In genomic region chr18:158128-159036, GRCh38 we compare ENCODE assay signal across 8 cellular contexts. TPM values are rescaled to one million over a fixed set of nuclear protein-coding genes. Genes with fewer than 3 reads are reported as not detected.
A peak's percentile ranks its signal among the peaks of the same experiment; 100 is the strongest.
DNase-seq lines count a peak whose midpoint lies in the region; ATAC-seq and TF ChIP-seq lines count a peak whose summit lies in the region.

Gene USP14 (plus strand): TSS chr18:158557. CDS start chr18:158699, 142 bp downstream.

- H3K9ac ChIP-seq in SK-N-MC (ENCODE audit: insufficient read length), result peak within 1 kb of the TSS; percentile 92

- H3K9me3 ChIP-seq in SK-N-MC (ENCODE audit: low read depth, low read length) (no peaks in the 10 kb centered on the region), gastroesophageal sphincter (no peaks in the 10 kb centered on the region), neutrophil (no peaks in the 10 kb centered on the region)

- TF ChIP-seq CTCF in gastroesophageal sphincter (IDR thresholded peaks at IDR 0.05) (peak in 2 of 4 experiments; percentile 11 to 12), neutrophil (IDR thresholded peaks at IDR 0.05) (no peak), subcutaneous adipose tissue (IDR thresholded peaks at IDR 0.05; ENCODE audit: low read depth) (no peak)

- 3 to 5% methylated on average over 5 to 23 of the region's 89 CpGs for WGBS in gastroesophageal sphincter (ENCODE audit: low coverage in 1 of 2), 2 donors

- H3K27ac Mint-ChIP-seq in activated naive CD4-positive, alpha-beta T cell treated with anti-CD3 and anti-CD28 coated beads, Interleukin-2, amount 10 ng/mL, durations not matched to agents 7 days and 5 days, result peak within 1 kb of the TSS; percentile 96

- DNase-seq in NCI-H1048 (lab: John Stamatoyannopoulos, UW), result peak; percentile 97
- peak; percentile 66 for DNase-seq in SK-N-MC (ENCODE audit: low read depth, low spot score)
- DNase-seq in activated naive CD4-positive, alpha-beta T cell treated with anti-CD3 and anti-CD28 coated beads, Interleukin-2, amount 10 ng/mL, durations not matched to agents 7 days and 5 days, result peak; percentile 99

- H3K9me3 Mint-ChIP-seq in activated naive CD4-positive, alpha-beta T cell treated with anti-CD3 and anti-CD28 coated beads, Interleukin-2, amount 10 ng/mL, durations not matched to agents 7 days and 5 days, result no peaks in the 10 kb centered on the region

- CTCF ChIA-PET in activated naive CD4-positive, alpha-beta T cell treated with anti-CD3 and anti-CD28 coated beads, Interleukin-2, amount 10 ng/mL, durations not matched to agents 7 days and 5 days (lab: Charles Lee), result interaction anchor here (0.6 kb wide), 1 partner anchor 11 kb away, joined by 3 read pairs; no protein-coding TSS in a partner anchor

- peak; percentile 53 to 59 for TF ChIP-seq POLR2A in gastroesophageal sphincter (IDR thresholded peaks at IDR 0.05)

- no peaks in the 10 kb centered on the region for H3K27me3 Mint-ChIP-seq in activated naive CD4-positive, alpha-beta T cell treated with anti-CD3 and anti-CD28 coated beads, Interleukin-2, amount 10 ng/mL, durations not matched to agents 7 days and 5 days

- TF ChIP-seq EP300 in gastroesophageal sphincter (IDR thresholded peaks at IDR 0.05), result no peak

- peak; percentile 88 for ATAC-seq in HG02588 (IDR thresholded peaks at IDR 0.05; ENCODE audit: unreplicated experiment)
- ATAC-seq in gastroesophageal sphincter, result peak; percentile 96

- peaks cover 12% of the 10 kb centered on the region for H3K36me3 Mint-ChIP-seq in activated naive CD4-positive, alpha-beta T cell treated with anti-CD3 and anti-CD28 coated beads, Interleukin-2, amount 10 ng/mL, durations not matched to agents 7 days and 5 days

- H3K4me3 ChIP-seq in GM08714 (ENCODE audit: low read length) (peak within 1 kb of the TSS; percentile 86), SK-N-MC (peak within 1 kb of the TSS; percentile 91), gastroesophageal sphincter (peak within 1 kb of the TSS; percentile 70 to 96), neutrophil (ENCODE audit: low read depth in 1 of 2, low read length in 1 of 2) (peak within 1 kb of the TSS; percentile 72 to 78)

- H3K36me3 ChIP-seq in SK-N-MC (ENCODE audit: insufficient read depth, low read length) (peaks cover 30% of the 10 kb centered on the region), gastroesophageal sphincter (peaks cover 0 to 8% of the 10 kb centered on the region in 2 donors), neutrophil (no peaks in the 10 kb centered on the region)

- H3K4me3 Mint-ChIP-seq in activated naive CD4-positive, alpha-beta T cell treated with anti-CD3 and anti-CD28 coated beads, Interleukin-2, amount 10 ng/mL, durations not matched to agents 7 days and 5 days, result peak within 1 kb of the TSS; percentile 90

- H3K27ac ChIP-seq in SK-N-MC, result no peak within 1 kb of the TSS
- peak within 1 kb of the TSS; percentile 72 to 88 (median 86) for H3K27ac ChIP-seq in gastroesophageal sphincter
- peak within 1 kb of the TSS; percentile 80 for H3K27ac ChIP-seq in neutrophil

- H3K4me1 Mint-ChIP-seq in activated naive CD4-positive, alpha-beta T cell treated with anti-CD3 and anti-CD28 coated beads, Interleukin-2, amount 10 ng/mL, durations not matched to agents 7 days and 5 days, result peaks cover 32% of the 10 kb centered on the region

- H3K27me3 ChIP-seq in gastroesophageal sphincter (no peaks in the 10 kb centered on the region), neutrophil (no peaks in the 10 kb centered on the region)

- H3K4me1 ChIP-seq in gastroesophageal sphincter (peaks cover 0 to 28% (median 18%) of the 10 kb centered on the region in 3 donors), neutrophil (ENCODE audit: control insufficient read depth in 1 of 2, insufficient read depth in 1 of 2, low read depth in 1 of 2, low read length in 1 of 2) (peaks cover 10 to 13% of the 10 kb centered on the region in 2 experiments)

RNA-seq across cellular contexts. Expression of gene USP14, which starts in this region (rescaled TPM):
- total RNA-seq in gastroesophageal sphincter (10 to 100 TPM; 25.7 to 40.2 (median 29.8) TPM), subcutaneous adipose tissue (10 to 100 TPM; 33.9 to 90.3 (median 42.8) TPM)
